8 cellular contexts compared by ENCODE assay signal in the genomic region with DNA sequence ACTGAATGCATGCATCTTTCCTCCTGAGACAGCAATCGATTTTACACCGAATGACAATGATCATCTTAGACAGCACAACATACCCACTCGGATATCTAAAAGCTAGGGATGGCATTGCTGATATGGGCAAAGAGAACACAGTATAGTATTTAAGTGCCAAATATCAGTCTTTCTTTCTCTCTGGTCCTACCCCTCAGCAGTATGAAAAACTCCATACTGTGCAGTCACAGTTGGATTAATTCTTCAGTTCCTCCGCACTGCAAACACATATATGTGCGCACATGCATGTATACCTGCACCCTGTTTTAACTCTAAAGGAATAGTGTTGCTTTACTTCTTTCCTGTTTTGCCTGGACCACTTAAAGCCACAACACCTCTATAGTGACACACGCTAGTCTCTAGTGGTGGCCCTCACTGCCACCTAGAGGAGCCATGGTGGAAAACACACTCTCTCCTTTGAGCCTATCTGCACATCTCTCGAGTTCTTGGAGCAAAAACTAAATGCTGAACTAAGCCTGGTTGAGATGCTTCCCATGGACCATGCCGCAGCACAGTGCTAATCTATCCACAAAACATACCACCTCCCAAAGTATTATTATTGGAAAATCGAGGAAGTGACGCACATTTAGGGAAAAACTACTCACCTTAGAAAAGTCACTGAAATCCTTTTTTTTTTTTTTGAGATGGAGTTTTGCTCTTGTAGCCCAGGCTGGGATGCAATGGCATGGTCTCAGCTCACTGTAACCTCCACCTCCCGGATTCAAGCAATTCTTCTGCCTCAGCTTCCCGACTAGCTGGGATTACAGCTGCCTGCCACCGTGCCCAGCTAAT. TPM values are rescaled to one million over a fixed set of nuclear protein-coding genes. Genes with fewer than 3 reads are reported as not detected.
DNase-seq lines count a peak whose midpoint lies in the region; ATAC-seq and TF ChIP-seq lines count a peak whose summit lies in the region.

No MANE protein-coding gene starts in this region.

- DNase-seq in A172 (ENCODE audit: low spot score) (peak; percentile 66), NCI-H2107 (lab: John Stamatoyannopoulos, UW) (peak; percentile 8), dermis blood vessel endothelial cell (peak; percentile 78), lower lobe of right lung (peak; percentile 59)
- DNase-seq in activated CD4-positive, alpha-beta T cell treated with anti-CD3 and anti-CD28 coated beads for 24 hours (ENCODE audit: low read depth in 2 of 2): peak; percentile 20 to 25
- peak; percentile 3 to 52 (median 22) for DNase-seq in stimulated activated naive CD4-positive, alpha-beta T cell (lab: John Stamatoyannopoulos, UW)

- H3K27ac ChIP-seq in lower lobe of right lung: no peak overlapping the region

- no peak overlapping the region for H3K4me3 ChIP-seq in lower lobe of right lung

- ATAC-seq in HG02678 (IDR thresholded peaks at IDR 0.05; ENCODE audit: unreplicated experiment) (peak; percentile 91), lower lobe of right lung (peak; percentile 93 to 94)

- H3K4me1 ChIP-seq in lower lobe of right lung: no peaks in the 10 kb centered on the region

- H3K27me3 ChIP-seq in lower lobe of right lung (ENCODE audit: low read depth): no peaks in the 10 kb centered on the region

- intact Hi-C loops in lower lobe of right lung (cut with DNase I): no loop called here

- no peaks in the 10 kb centered on the region for H3K9me3 ChIP-seq in lower lobe of right lung

- H3K36me3 ChIP-seq in lower lobe of right lung: no peaks in the 10 kb centered on the region

- TF ChIP-seq CTCF in GM12873 (IDR thresholded peaks at IDR 0.05; ENCODE audit: insufficient read depth, low read depth, low read length, missing control alignments): peak; percentile 92
- peak; percentile 83 for TF ChIP-seq CTCF in lower lobe of right lung (IDR thresholded peaks at IDR 0.05)

RNA-seq across cellular contexts. Expression of gene TMEM52B, which starts 11.9 kb away (rescaled TPM):
- 3.4 and 10.9 TPM in 2 replicates for total RNA-seq in A172 (2014; rRNA removed; shearing (Covaris generic))
- total RNA-seq in dermis blood vessel endothelial cell (not detected in 2 replicates), lower lobe of right lung (3.6 TPM)

RNA-seq across cellular contexts. Expression of gene OLR1, which starts 18.8 kb away (rescaled TPM):
- 26.5 and 27.9 TPM in 2 replicates for total RNA-seq in A172 (2014; rRNA removed; shearing (Covaris generic))
- total RNA-seq in dermis blood vessel endothelial cell (not detected in 2 replicates), lower lobe of right lung (172 TPM)

RNA-seq across cellular contexts. Expression of gene GABARAPL1, which starts 21.9 kb away (rescaled TPM):
- 20.4 and 20.8 TPM in 2 replicates for total RNA-seq in A172 (2014; rRNA removed; shearing (Covaris generic))
- total RNA-seq in dermis blood vessel endothelial cell (76.9 and 88.2 TPM in 2 replicates), lower lobe of right lung (108 TPM)

Comparison
In these comparisons a context has a peak if more than half of its experiments do, and no peak if none do; other contexts are left out.
1. DNase-seq: peak in every context shown above with its lines; median percentile 78 in dermis blood vessel endothelial cell; 66 in A172; 59 in lower lobe of right lung; 22 in activated CD4-positive, alpha-beta T cell treated with anti-CD3 and anti-CD28 coated beads for 24 hours; 22 in stimulated activated naive CD4-positive, alpha-beta T cell; 8 in NCI-H2107.
2. RNA of gene OLR1, which starts 18.8 kb away (total RNA-seq): 172 TPM in lower lobe of right lung (single experiment) and 26.5 to 27.9 TPM in A172; not detected in dermis blood vessel endothelial cell; every median in the first group is over 10 times any median in the second.